Comparison of ENCODE assay signal across 15 cellular contexts in the genomic region with DNA sequence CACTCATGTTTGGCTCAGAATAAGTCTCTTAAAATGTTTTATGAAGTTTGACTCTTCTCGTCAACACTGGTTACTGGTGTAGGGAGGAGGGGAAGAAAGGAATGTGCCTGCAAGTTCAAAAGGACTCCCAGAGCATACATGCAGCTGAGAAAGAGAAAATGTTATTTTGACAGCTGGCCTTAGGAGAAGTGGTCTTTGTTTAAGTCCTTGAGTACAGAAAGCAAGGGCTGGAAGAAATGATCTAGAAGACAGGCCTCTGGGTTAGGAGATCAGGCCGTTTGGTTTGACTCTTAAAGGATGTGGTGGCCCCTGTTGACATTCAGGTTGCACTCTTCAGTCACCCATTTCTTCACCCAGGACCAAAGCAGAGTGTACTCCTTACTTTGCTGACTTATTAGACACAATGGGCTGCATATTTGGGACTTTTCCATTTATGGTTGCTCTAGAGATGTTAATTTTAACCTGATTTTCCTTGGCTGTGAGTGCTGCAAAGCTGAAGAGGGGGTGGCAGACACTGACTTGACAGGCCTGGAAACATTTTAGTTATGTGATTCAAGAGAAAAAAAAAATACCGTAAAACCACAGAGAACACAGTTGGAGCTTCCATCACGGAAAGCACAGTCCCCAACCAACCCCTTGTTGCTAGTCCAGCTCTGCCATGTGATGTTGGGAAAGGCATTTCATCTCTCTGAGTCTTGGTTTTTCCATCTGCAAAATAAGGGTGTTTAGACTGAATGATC.
A peak's percentile ranks its signal among the peaks of the same experiment; 100 is the strongest.
DNase-seq lines count a peak whose midpoint lies in the region; TF ChIP-seq lines count a peak whose summit lies in the region.
"Had no signal": no experiment of that assay in that cellular context is flagged by ENCODE, and none has a peak within 500 bp of the region (broad histone marks: within the 10 kb centered on the region; RNA-seq: fewer than 3 reads in every experiment).

No MANE protein-coding gene starts in this region.

- H3K79me1 ChIP-seq in mesenchymal stem cell (replicated peaks; ENCODE audit: low read length, poor library complexity, severe bottlenecking): no peaks in the 10 kb centered on the region

- H2AK5ac ChIP-seq in mesenchymal stem cell (ENCODE audit: low read length, severe bottlenecking): no peak overlapping the region

- no peak overlapping the region for H3K18ac ChIP-seq in mesenchymal stem cell (ENCODE audit: low read depth in 1 of 2, low read length in 2 of 2)

- 34% methylated on average over 3 of the region's 4 CpGs for WGBS in mesenchymal stem cell

- H2BK120ac ChIP-seq in mesenchymal stem cell (ENCODE audit: low read depth, low read length): no peak overlapping the region

- H3K4ac ChIP-seq in mesenchymal stem cell (ENCODE audit: low read depth in 1 of 2, low read length in 2 of 2): no peak overlapping the region

- in situ Hi-C loops in KBM-7 (cut with MboI; ENCODE audit: low pct_unique_long_range_greater_than_20kb, low sequenced_read_pairs): no loop called here

- H3K4me3 Mint-ChIP-seq in CD8-positive, alpha-beta memory T cell: no peak overlapping the region
- H3K4me3 Mint-ChIP-seq: effector memory CD8-positive, alpha-beta T cell; neural crest cell had no signal

- H2AFZ ChIP-seq in mesenchymal stem cell (ENCODE audit: low read depth, low read length): no peak overlapping the region

- H3K9me3 Mint-ChIP-seq in CD8-positive, alpha-beta memory T cell: no peaks in the 10 kb centered on the region
- H3K9me3 Mint-ChIP-seq: effector memory CD8-positive, alpha-beta T cell; neural crest cell had no signal

- no peak overlapping the region for H2BK12ac ChIP-seq in mesenchymal stem cell (ENCODE audit: low read length in 2 of 2)

- no peak overlapping the region for H2BK15ac ChIP-seq in mesenchymal stem cell (ENCODE audit: low read depth, poor library complexity, severe bottlenecking)

- no peak for TF ChIP-seq POLR2A in uterus (IDR thresholded peaks at IDR 0.05)

- H2BK5ac ChIP-seq in mesenchymal stem cell (ENCODE audit: low read depth, low read length, poor library complexity, severe bottlenecking): no peak overlapping the region

- no peaks in the 10 kb centered on the region for H3K4me1 Mint-ChIP-seq in CD8-positive, alpha-beta memory T cell

- H3K4me3 ChIP-seq in cardiac muscle cell (no peak overlapping the region), mesenchymal stem cell (ENCODE audit: insufficient read depth in 1 of 2, low read depth in 1 of 2, low read length in 2 of 2) (no peak overlapping the region), uterus (no peak overlapping the region)
- H3K4me3 ChIP-seq in CD8-positive, alpha-beta memory T cell (ENCODE audit: low read length): no peak overlapping the region

- H3K36me3 ChIP-seq in cardiac muscle cell: no peaks in the 10 kb centered on the region
- H3K36me3 ChIP-seq in mesenchymal stem cell (ENCODE audit: control insufficient read depth in 1 of 2, insufficient read depth in 2 of 2, low read depth in 1 of 2, low read length in 2 of 2): no peaks in the 10 kb centered on the region
- H3K36me3 ChIP-seq in uterus: no peaks in the 10 kb centered on the region
- H3K36me3 ChIP-seq in CD8-positive, alpha-beta memory T cell (ENCODE audit: insufficient read depth, low read length): no peaks in the 10 kb centered on the region

- POLR2A ChIA-PET in CD8-positive, alpha-beta memory T cell (lab: Charles Lee): no interaction called here

- CTCF ChIA-PET in CD8-positive, alpha-beta memory T cell (lab: Charles Lee): no interaction called here

- H3K27me3 Mint-ChIP-seq in CD8-positive, alpha-beta memory T cell: peaks cover 6 to 33% of the 10 kb centered on the region in 2 donors

- H3K4me2 ChIP-seq in mesenchymal stem cell (ENCODE audit: low read length, poor library complexity, severe bottlenecking): peak overlapping the region; percentile 28

- H3K27ac ChIP-seq in cardiac muscle cell: peak overlapping the region; percentile 82
- peak overlapping the region; percentile 79 for H3K27ac ChIP-seq in mesenchymal stem cell (ENCODE audit: low read length, poor library complexity, severe bottlenecking)
- H3K27ac ChIP-seq in uterus: peak overlapping the region; percentile 29 to 46
- no peak overlapping the region for H3K27ac ChIP-seq in CD8-positive, alpha-beta memory T cell (ENCODE audit: low read depth, low read length)

- H3K9ac ChIP-seq in mesenchymal stem cell (ENCODE audit: low read length): peak overlapping the region; percentile 64

- H3K23ac ChIP-seq in mesenchymal stem cell (ENCODE audit: low read length in 2 of 2): no peak overlapping the region

- intact Hi-C loops in cardiac septum (cut with DNase I) (loop anchor here (5.0 kb wide), 1 partner anchor 45 kb away; no protein-coding TSS in a partner anchor), uterus (cut with DNase I; ENCODE audit: low total_unique reads) (no loop called here)

- DNase-seq in cardiac muscle cell (ENCODE audit: low read depth in 1 of 2, low spot score in 1 of 2) (peak; percentile 50 to 73), cardiac septum (ENCODE audit: low spot score) (no peak), dedifferentiated amniotic fluid mesenchymal stem cell (ENCODE audit: extremely low spot score) (peak; percentile 58), mesenchymal stem cell (peak; percentile 75), uterus (no peak), KBM-7 (no peak), NCI-H1436 treated with DMSO at 0.1 percent for 48 hours (lab: John Stamatoyannopoulos, UW) (no peak)
- no peak for DNase-seq in CD8-positive, alpha-beta memory T cell
- DNase-seq: activated gamma-delta T cell; DMS79; effector memory CD8-positive, alpha-beta T cell; NCI-H1436; stimulated activated CD4-positive, alpha-beta T cell treated with anti-CD3 and anti-CD28 coated beads, Interleukin-1b, Interleukin-23, amount 100 ng/mL, for 48 hours; stimulated activated naive CD8-positive, alpha-beta T cell treated with anti-CD3 and anti-CD28 coated beads, Interleukin-15, Interleukin-2, amounts not matched to agents 100 U/mL and 50 U/mL, for 24 hours had no signal

- no peak overlapping the region for H3K14ac ChIP-seq in mesenchymal stem cell (ENCODE audit: low read length in 2 of 2)

- H3K36me3 Mint-ChIP-seq in CD8-positive, alpha-beta memory T cell: no peaks in the 10 kb centered on the region

- peak overlapping the region in 1 of 8 donors; percentile 69 for H3K27ac Mint-ChIP-seq in CD8-positive, alpha-beta memory T cell
- H3K27ac Mint-ChIP-seq: effector memory CD8-positive, alpha-beta T cell had no signal

- TF ChIP-seq CTCF in cardiac muscle cell (IDR thresholded peaks at IDR 0.05; ENCODE audit: low read depth, low read length) (no peak), uterus (IDR thresholded peaks at IDR 0.05) (no peak)

- H3K9me3 ChIP-seq in cardiac muscle cell (ENCODE audit: low read depth) (no peaks in the 10 kb centered on the region), mesenchymal stem cell (ENCODE audit: control insufficient read depth, low read length) (no peaks in the 10 kb centered on the region), uterus (no peaks in the 10 kb centered on the region)
- no peaks in the 10 kb centered on the region for H3K9me3 ChIP-seq in CD8-positive, alpha-beta memory T cell (ENCODE audit: low read length)

- peaks cover 34% of the 10 kb centered on the region for H3K4me1 ChIP-seq in cardiac muscle cell (ENCODE audit: low read depth)
- peaks cover 3% of the 10 kb centered on the region for H3K4me1 ChIP-seq in mesenchymal stem cell (ENCODE audit: control insufficient read depth, insufficient read depth, low read depth, low read length)
- peaks cover 4% of the 10 kb centered on the region in 2 donors for H3K4me1 ChIP-seq in uterus
- H3K4me1 ChIP-seq in CD8-positive, alpha-beta memory T cell (ENCODE audit: insufficient read depth, low read length): no peaks in the 10 kb centered on the region

- no peak overlapping the region for H4K91ac ChIP-seq in mesenchymal stem cell (ENCODE audit: low read length)

- no peaks in the 10 kb centered on the region for H3K27me3 ChIP-seq in cardiac muscle cell
- no peaks in the 10 kb centered on the region for H3K27me3 ChIP-seq in mesenchymal stem cell (ENCODE audit: control insufficient read depth in 1 of 2, insufficient read depth in 1 of 2, low read length in 2 of 2)
- H3K27me3 ChIP-seq in uterus: no peaks in the 10 kb centered on the region
- no peaks in the 10 kb centered on the region for H3K27me3 ChIP-seq in CD8-positive, alpha-beta memory T cell (ENCODE audit: insufficient read depth, low read length, poor library complexity, severe bottlenecking)

- H4K8ac ChIP-seq in mesenchymal stem cell (ENCODE audit: low read length): no peak overlapping the region

Comparison
In these comparisons a context has a peak if more than half of its experiments do, and no peak if none do; other contexts are left out.
1. DNase-seq: peak in cardiac muscle cell (2 of 2), dedifferentiated amniotic fluid mesenchymal stem cell (single experiment) and mesenchymal stem cell (single experiment); none in cardiac septum (single experiment), uterus (0 of 2), KBM-7 (single experiment), CD8-positive, alpha-beta memory T cell (0 of 5) and NCI-H1436 treated with DMSO at 0.1 percent for 48 hours (single experiment).